In the genomic region with DNA sequence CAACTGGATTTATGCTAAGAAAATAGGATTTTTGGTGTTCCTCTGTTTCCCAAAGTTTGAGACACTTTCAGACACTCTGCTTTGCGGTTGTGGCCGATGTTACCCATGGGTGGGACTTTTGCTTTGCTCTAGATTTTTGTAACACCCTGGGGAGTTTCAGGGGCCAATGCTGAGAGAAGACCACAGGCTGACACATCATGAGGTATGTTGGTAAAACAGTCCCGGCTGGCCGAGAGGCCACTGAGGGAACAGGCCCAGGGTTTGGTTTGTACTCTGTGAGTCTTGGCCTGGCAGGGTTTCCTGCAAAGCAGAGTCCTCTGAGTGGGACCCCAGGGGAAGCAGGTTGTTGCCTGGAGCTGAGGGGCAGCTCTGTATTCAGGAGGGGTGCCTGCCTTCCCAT, we compare ENCODE assay signal across 1 cellular context.
TF ChIP-seq lines count a peak whose summit lies in the region.

No MANE protein-coding gene starts in this region.

TF ChIP-seq in HepG2, 621 proteins besides CTCF, POLR2A, EP300 and RAD21:
- TF ChIP-seq, protein P1, sequence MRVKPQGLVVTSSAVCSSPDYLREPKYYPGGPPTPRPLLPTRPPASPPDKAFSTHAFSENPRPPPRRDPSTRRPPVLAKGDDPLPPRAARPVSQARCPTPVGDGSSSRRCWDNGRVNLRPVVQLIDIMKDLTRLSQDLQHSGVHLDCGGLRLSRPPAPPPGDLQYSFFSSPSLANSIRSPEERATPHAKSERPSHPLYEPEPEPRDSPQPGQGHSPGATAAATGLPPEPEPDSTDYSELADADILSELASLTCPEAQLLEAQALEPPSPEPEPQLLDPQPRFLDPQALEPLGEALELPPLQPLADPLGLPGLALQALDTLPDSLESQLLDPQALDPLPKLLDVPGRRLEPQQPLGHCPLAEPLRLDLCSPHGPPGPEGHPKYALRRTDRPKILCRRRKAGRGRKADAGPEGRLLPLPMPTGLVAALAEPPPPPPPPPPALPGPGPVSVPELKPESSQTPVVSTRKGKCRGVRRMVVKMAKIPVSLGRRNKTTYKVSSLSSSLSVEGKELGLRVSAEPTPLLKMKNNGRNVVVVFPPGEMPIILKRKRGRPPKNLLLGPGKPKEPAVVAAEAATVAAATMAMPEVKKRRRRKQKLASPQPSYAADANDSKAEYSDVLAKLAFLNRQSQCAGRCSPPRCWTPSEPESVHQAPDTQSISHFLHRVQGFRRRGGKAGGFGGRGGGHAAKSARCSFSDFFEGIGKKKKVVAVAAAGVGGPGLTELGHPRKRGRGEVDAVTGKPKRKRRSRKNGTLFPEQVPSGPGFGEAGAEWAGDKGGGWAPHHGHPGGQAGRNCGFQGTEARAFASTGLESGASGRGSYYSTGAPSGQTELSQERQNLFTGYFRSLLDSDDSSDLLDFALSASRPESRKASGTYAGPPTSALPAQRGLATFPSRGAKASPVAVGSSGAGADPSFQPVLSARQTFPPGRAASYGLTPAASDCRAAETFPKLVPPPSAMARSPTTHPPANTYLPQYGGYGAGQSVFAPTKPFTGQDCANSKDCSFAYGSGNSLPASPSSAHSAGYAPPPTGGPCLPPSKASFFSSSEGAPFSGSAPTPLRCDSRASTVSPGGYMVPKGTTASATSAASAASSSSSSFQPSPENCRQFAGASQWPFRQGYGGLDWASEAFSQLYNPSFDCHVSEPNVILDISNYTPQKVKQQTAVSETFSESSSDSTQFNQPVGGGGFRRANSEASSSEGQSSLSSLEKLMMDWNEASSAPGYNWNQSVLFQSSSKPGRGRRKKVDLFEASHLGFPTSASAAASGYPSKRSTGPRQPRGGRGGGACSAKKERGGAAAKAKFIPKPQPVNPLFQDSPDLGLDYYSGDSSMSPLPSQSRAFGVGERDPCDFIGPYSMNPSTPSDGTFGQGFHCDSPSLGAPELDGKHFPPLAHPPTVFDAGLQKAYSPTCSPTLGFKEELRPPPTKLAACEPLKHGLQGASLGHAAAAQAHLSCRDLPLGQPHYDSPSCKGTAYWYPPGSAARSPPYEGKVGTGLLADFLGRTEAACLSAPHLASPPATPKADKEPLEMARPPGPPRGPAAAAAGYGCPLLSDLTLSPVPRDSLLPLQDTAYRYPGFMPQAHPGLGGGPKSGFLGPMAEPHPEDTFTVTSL (CRISPR knock-in tag; IDR thresholded peaks at IDR 0.05; ENCODE audit: borderline replicate concordance), result no peak
- no peak for TF ChIP-seq ZNF660 (CRISPR knock-in tag; IDR thresholded peaks at IDR 0.05; ENCODE audit: borderline replicate concordance, low read depth)
TF ChIP-seq in HepG2: peak in this region for 0.
